1 cellular context compared by ENCODE assay signal in the genomic region with DNA sequence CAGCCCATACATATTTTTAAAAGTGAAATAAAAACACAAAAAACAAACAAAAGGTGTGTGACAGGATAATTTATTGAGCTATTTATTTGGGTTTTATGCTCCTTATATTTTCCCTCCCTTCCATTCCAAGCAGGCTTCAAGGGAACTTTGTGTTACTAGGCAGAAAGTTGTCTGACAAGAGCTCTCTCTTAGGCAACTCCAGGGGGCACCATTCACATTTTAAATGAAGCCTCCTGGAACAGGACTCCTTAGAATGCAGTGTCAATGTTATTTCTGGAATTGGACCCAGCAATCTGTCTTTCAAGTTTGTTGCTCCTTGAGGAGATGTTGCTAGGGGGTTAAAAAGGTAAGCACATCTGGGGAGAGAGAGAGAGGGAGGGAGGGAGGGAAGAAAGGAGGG.
TF ChIP-seq lines count a peak whose summit lies in the region.

No MANE protein-coding gene starts in this region.

TF ChIP-seq in HCT116, 20 proteins besides CTCF, POLR2A, EP300 and RAD21 (continued from another document):
- TF ChIP-seq ELF1 (IDR thresholded peaks at IDR 0.05; ENCODE audit: borderline replicate concordance, low read depth) (no peak), EZH2 (IDR thresholded peaks at IDR 0.05) (no peak)
